In the genomic region with DNA sequence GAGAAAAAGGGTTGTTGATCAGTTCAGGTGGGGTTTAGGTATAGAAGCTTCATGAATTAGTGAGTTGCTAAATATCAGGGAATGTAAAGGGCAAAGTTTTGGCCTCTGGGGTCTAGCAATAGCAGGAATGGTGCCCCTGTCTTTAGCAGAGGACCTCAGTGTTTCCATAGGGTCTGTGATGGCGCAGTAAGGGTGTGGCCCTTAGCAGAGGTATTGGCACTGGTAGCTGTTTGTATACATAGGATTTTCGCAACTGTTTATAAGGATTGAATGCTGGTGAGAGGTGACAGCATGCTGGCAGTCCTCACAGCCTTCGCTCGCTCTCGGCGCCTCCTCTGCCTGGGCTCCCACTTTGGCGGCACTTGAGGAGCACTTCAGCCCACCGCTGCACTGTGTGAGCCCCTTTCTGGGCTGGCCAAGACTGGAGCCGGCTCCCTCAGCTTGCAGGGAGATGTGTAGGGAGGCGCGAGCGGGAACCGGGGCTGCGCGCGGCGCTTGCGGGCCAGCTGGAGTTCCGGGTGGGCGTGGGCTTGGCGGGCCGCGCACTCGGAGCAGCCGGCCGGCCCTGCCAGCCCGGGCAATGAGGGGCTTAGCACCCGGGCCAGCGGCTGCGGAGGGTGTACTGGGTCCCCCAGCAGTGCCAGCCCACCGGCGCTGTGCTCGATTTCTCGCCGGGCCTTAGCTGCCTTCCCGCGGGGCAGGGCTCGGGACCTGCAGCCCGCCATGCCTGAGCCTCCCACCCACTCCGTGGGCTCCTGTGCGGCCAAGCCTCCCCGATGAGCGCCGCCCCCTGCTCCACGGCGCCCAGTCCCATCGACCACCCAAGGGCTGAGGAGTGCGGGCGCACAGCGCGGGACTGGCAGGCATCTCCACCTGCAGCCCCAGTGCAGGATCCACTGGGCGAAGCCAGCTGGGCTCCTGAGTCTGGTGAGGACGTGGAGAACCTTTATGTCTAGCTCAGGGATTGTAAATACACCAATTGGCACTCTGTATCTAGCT, we compare ENCODE assay signal across 8 cellular contexts.
DNase-seq lines count a peak whose midpoint lies in the region; ATAC-seq and TF ChIP-seq lines count a peak whose summit lies in the region.
"Not testable (repeated sequence)": the region's sequence is repeated elsewhere in the genome, so short reads cannot be mapped to it uniquely, and the experiment has no call there.

No MANE protein-coding gene starts in this region.

- H3K9me3 Mint-ChIP-seq in endothelial cell (ENCODE audit: unreplicated experiment), result not testable (repeated sequence)

- H3K36me3 ChIP-seq in ACC112 (ENCODE audit: insufficient read depth, low read length); adipocyte (ENCODE audit: control insufficient read depth, insufficient read depth, low read length, severe bottlenecking); lower lobe of right lung; thoracic aorta: not testable (repeated sequence)

- not testable (repeated sequence) for H3K4me1 ChIP-seq in ACC112 (ENCODE audit: control insufficient read depth, insufficient read depth, low read length, unreplicated experiment); adipocyte (ENCODE audit: control insufficient read depth, insufficient read depth, low read length); foreskin keratinocyte; lower lobe of right lung; thoracic aorta (ENCODE audit: control insufficient read depth in 1 of 2, low read depth in 2 of 2)

- DNase-seq in NCI-H1092 treated with DMSO at 0.1 percent for 48 hours (lab: John Stamatoyannopoulos, UW) (peak; percentile 5), retina (peak; percentile 61)
- DNase-seq in adipocyte (ENCODE audit: low read depth); endothelial cell (ENCODE audit: low spot score); foreskin keratinocyte; lower lobe of right lung; thoracic aorta (ENCODE audit: low spot score): not testable (repeated sequence)

- TF ChIP-seq CTCF in endothelial cell (IDR thresholded peaks at IDR 0.05; ENCODE audit: unreplicated experiment); foreskin keratinocyte (conservative IDR thresholded peaks at IDR 0.05); lower lobe of right lung (IDR thresholded peaks at IDR 0.05); thoracic aorta (IDR thresholded peaks at IDR 0.05): not testable (repeated sequence)

- H3K4me3 ChIP-seq in ACC112 (ENCODE audit: low read depth, low read length) (0 out of 2 replicates have a peak overlapping the region, but pooled peaks have one; percentile 47), adipocyte (ENCODE audit: low read length) (peak overlapping the region; percentile 75), lower lobe of right lung (peak overlapping the region; percentile 40), thoracic aorta (peak overlapping the region; percentile 55)

- H3K27ac ChIP-seq in ACC112 (ENCODE audit: low read depth, low read length); foreskin keratinocyte; lower lobe of right lung; thoracic aorta: not testable (repeated sequence)

- H2AFZ ChIP-seq in ACC112 (ENCODE audit: low read length, unreplicated experiment), result peak overlapping the region; percentile 73

- H3K9ac ChIP-seq in adipocyte (ENCODE audit: low read length), result peak overlapping the region; percentile 62

- not testable (repeated sequence) for H3K27me3 ChIP-seq in ACC112 (ENCODE audit: insufficient read depth, low read length); adipocyte (replicated peaks; ENCODE audit: control insufficient read depth, insufficient read depth, low read length); foreskin keratinocyte; lower lobe of right lung (ENCODE audit: low read depth); thoracic aorta (replicated peaks; ENCODE audit: insufficient read depth)

- not testable (repeated sequence) for H3K36me3 Mint-ChIP-seq in endothelial cell (ENCODE audit: low read depth, unreplicated experiment)

- intact Hi-C loops in lower lobe of right lung (cut with DNase I), result not testable (repeated sequence)

- not testable (repeated sequence) for H3K79me2 ChIP-seq in ACC112 (ENCODE audit: control insufficient read depth, insufficient read depth, low read length, unreplicated experiment)

- not testable (repeated sequence) for H3K4me1 Mint-ChIP-seq in endothelial cell (ENCODE audit: unreplicated experiment)

- not testable (repeated sequence) for H3K4me3 Mint-ChIP-seq in endothelial cell (ENCODE audit: unreplicated experiment)

- peak overlapping the region; percentile 12 for H3K27ac Mint-ChIP-seq in endothelial cell (ENCODE audit: unreplicated experiment)

- H3K9me3 ChIP-seq in adipocyte (ENCODE audit: control insufficient read depth, low read length); lower lobe of right lung; thoracic aorta: not testable (repeated sequence)

- ATAC-seq in foreskin keratinocyte (peak; percentile 38), lower lobe of right lung (peak in 1 of 2 donors; percentile 21)
- ATAC-seq in thoracic aorta (ENCODE audit: insufficient number of reproducible peaks, low FRiP score, low read depth), result not testable (repeated sequence)

- H3K27me3 Mint-ChIP-seq in endothelial cell (ENCODE audit: unreplicated experiment), result not testable (repeated sequence)
